In genomic region chr20:3616250-3616649, GRCh38 we compare ENCODE assay signal across 15 cellular contexts. TPM values are rescaled to one million over a fixed set of nuclear protein-coding genes. Genes with fewer than 3 reads are reported as not detected.
DNase-seq lines count a peak whose midpoint lies in the region; ATAC-seq and TF ChIP-seq lines count a peak whose summit lies in the region.
"Had no signal": no experiment of that assay in that cellular context is flagged by ENCODE, and none has a peak within 500 bp of the region (broad histone marks: within the 10 kb centered on the region; RNA-seq: fewer than 3 reads in every experiment).

No MANE protein-coding gene starts in this region.

- peaks cover 5% of the 10 kb centered on the region for H3K9me3 Mint-ChIP-seq in glutamatergic neuron (ENCODE audit: unreplicated experiment)
- no peaks in the 10 kb centered on the region for H3K9me3 Mint-ChIP-seq in neural progenitor cell
- H3K9me3 Mint-ChIP-seq in activated T-helper 2 cell treated with anti-CD3 and anti-CD28 coated beads, Interferon-gamma antibody, Interleukin-2, Interleukin-4, amounts not matched to agents 10 μg/mL and 5 μg/mL and 100 μg/mL, durations not matched to agents 14 hours and 24 hours and 36 hours: no peaks in the 10 kb centered on the region
- H3K9me3 Mint-ChIP-seq: activated CD4-positive, alpha-beta T cell treated with anti-CD3 and anti-CD28 coated beads, Interleukin-2, amount 10 ng/mL, durations not matched to agents 24 days and 14 days had no signal

- peaks cover 2% of the 10 kb centered on the region for H3K27me3 Mint-ChIP-seq in glutamatergic neuron (ENCODE audit: unreplicated experiment)
- peaks cover 2% of the 10 kb centered on the region for H3K27me3 Mint-ChIP-seq in neural progenitor cell (ENCODE audit: insufficient read depth, low read depth)
- no peaks in the 10 kb centered on the region for H3K27me3 Mint-ChIP-seq in activated T-helper 2 cell treated with anti-CD3 and anti-CD28 coated beads, Interferon-gamma antibody, Interleukin-2, Interleukin-4, amounts not matched to agents 10 μg/mL and 5 μg/mL and 100 μg/mL, durations not matched to agents 14 hours and 24 hours and 36 hours (ENCODE audit: low read depth)
- H3K27me3 Mint-ChIP-seq: activated CD4-positive, alpha-beta T cell treated with anti-CD3 and anti-CD28 coated beads, Interleukin-2, amount 10 ng/mL, durations not matched to agents 24 days and 14 days had no signal

- peaks cover 20% of the 10 kb centered on the region for H3K4me1 ChIP-seq in neural progenitor cell
- H3K4me1 ChIP-seq: colonic mucosa, uterus had no signal

- no peak overlapping the region for H3K4me3 ChIP-seq in MG63
- no peak overlapping the region for H3K4me3 ChIP-seq in neural progenitor cell
- H3K4me3 ChIP-seq: colonic mucosa, smooth muscle cell, uterus had no signal

- H3K36me3 Mint-ChIP-seq in glutamatergic neuron (ENCODE audit: unreplicated experiment) (peaks cover 4% of the 10 kb centered on the region), neural progenitor cell (peaks cover 3% of the 10 kb centered on the region)
- no peaks in the 10 kb centered on the region for H3K36me3 Mint-ChIP-seq in activated T-helper 2 cell treated with anti-CD3 and anti-CD28 coated beads, Interferon-gamma antibody, Interleukin-2, Interleukin-4, amounts not matched to agents 10 μg/mL and 5 μg/mL and 100 μg/mL, durations not matched to agents 14 hours and 24 hours and 36 hours (ENCODE audit: low read depth)

- no peak overlapping the region for H3K27ac ChIP-seq in neural progenitor cell
- H3K27ac ChIP-seq: colonic mucosa, uterus had no signal

- intact Hi-C loops in activated T-helper 2 cell treated with anti-CD3 and anti-CD28 coated beads, Interferon-gamma antibody, Interleukin-2, Interleukin-4, amounts not matched to agents 10 μg/mL and 5 μg/mL and 100 μg/mL, durations not matched to agents 14 hours and 24 hours and 36 hours (cut with micrococcal nuclease): no loop called here

- H3K79me2 ChIP-seq in neural progenitor cell (ENCODE audit: low read depth): no peaks in the 10 kb centered on the region

- H3K27ac Mint-ChIP-seq in glutamatergic neuron (ENCODE audit: unreplicated experiment): peak overlapping the region; percentile 13
- H3K27ac Mint-ChIP-seq in neural progenitor cell: no peak overlapping the region
- no peak overlapping the region for H3K27ac Mint-ChIP-seq in activated T-helper 2 cell treated with anti-CD3 and anti-CD28 coated beads, Interferon-gamma antibody, Interleukin-2, Interleukin-4, amounts not matched to agents 10 μg/mL and 5 μg/mL and 100 μg/mL, durations not matched to agents 14 hours and 24 hours and 36 hours
- H3K27ac Mint-ChIP-seq: activated CD4-positive, alpha-beta T cell treated with anti-CD3 and anti-CD28 coated beads, Interleukin-2, amount 10 ng/mL, durations not matched to agents 24 days and 14 days had no signal

- DNase-seq in Daoy (ENCODE audit: low read depth) (peak; percentile 28), MG63 (peak; percentile 38), glutamatergic neuron (no peak), neural progenitor cell (ENCODE audit: low spot score) (peak; percentile 3)
- no peak for DNase-seq in activated T-helper 2 cell treated with anti-CD3 and anti-CD28 coated beads, Interferon-gamma antibody, Interleukin-2, Interleukin-4, amounts not matched to agents 10 μg/mL and 5 μg/mL and 100 μg/mL, durations not matched to agents 14 hours and 24 hours and 36 hours (ENCODE audit: low spot score)
- no peak for DNase-seq in stimulated activated CD4-positive, alpha-beta T cell treated with anti-CD3 and anti-CD28 coated beads, Interleukin-4, amount 100 ng/mL, for 4 hours
- DNase-seq: activated CD4-positive, alpha-beta T cell treated with anti-CD3 and anti-CD28 coated beads, Interleukin-2, amount 10 ng/mL, durations not matched to agents 24 days and 14 days; activated gamma-delta T cell treated with Interleukin-2 at 50 U/mL for 16 hours; colonic mucosa; head of caudate nucleus; SW 1271; uterus had no signal

- no peaks in the 10 kb centered on the region for H4K20me1 ChIP-seq in neural progenitor cell (ENCODE audit: low read depth)

- H3K9me3 ChIP-seq in MG63 (no peaks in the 10 kb centered on the region), neural progenitor cell (ENCODE audit: low read depth) (no peaks in the 10 kb centered on the region)
- H3K9me3 ChIP-seq: colonic mucosa, uterus had no signal

- peaks cover 19% of the 10 kb centered on the region for H3F3A ChIP-seq in neural progenitor cell (ENCODE audit: low read depth)

- H3K9ac ChIP-seq in neural progenitor cell: no peak overlapping the region

- H3K4me1 Mint-ChIP-seq in glutamatergic neuron (ENCODE audit: low read depth, unreplicated experiment) (peaks cover 15% of the 10 kb centered on the region), neural progenitor cell (peaks cover 13% of the 10 kb centered on the region)
- H3K4me1 Mint-ChIP-seq in activated T-helper 2 cell treated with anti-CD3 and anti-CD28 coated beads, Interferon-gamma antibody, Interleukin-2, Interleukin-4, amounts not matched to agents 10 μg/mL and 5 μg/mL and 100 μg/mL, durations not matched to agents 14 hours and 24 hours and 36 hours (ENCODE audit: low read depth): no peaks in the 10 kb centered on the region
- H3K4me1 Mint-ChIP-seq: activated CD4-positive, alpha-beta T cell treated with anti-CD3 and anti-CD28 coated beads, Interleukin-2, amount 10 ng/mL, durations not matched to agents 24 days and 14 days had no signal

- TF ChIP-seq CTCF in glutamatergic neuron (IDR thresholded peaks at IDR 0.05; ENCODE audit: partially characterized antibody, unreplicated experiment) (no peak), neural progenitor cell (IDR thresholded peaks at IDR 0.05) (no peak)

- no peak for ATAC-seq in GM21723 (IDR thresholded peaks at IDR 0.05; ENCODE audit: unreplicated experiment)
- ATAC-seq in GM19455 (IDR thresholded peaks at IDR 0.05; ENCODE audit: unreplicated experiment): no peak

- H3K4me2 ChIP-seq in neural progenitor cell: no peak overlapping the region
- H3K4me2 ChIP-seq: smooth muscle cell had no signal

- H3K27me3 ChIP-seq in MG63 (no peaks in the 10 kb centered on the region), neural progenitor cell (no peaks in the 10 kb centered on the region)
- H3K27me3 ChIP-seq: colonic mucosa, uterus had no signal

- H3K36me3 ChIP-seq in MG63 (no peaks in the 10 kb centered on the region), neural progenitor cell (no peaks in the 10 kb centered on the region)
- H3K36me3 ChIP-seq: colonic mucosa, uterus had no signal

- H3K4me3 Mint-ChIP-seq in glutamatergic neuron (ENCODE audit: unreplicated experiment) (no peak overlapping the region), neural progenitor cell (no peak overlapping the region)
- H3K4me3 Mint-ChIP-seq in activated T-helper 2 cell treated with anti-CD3 and anti-CD28 coated beads, Interferon-gamma antibody, Interleukin-2, Interleukin-4, amounts not matched to agents 10 μg/mL and 5 μg/mL and 100 μg/mL, durations not matched to agents 14 hours and 24 hours and 36 hours (ENCODE audit: low read depth): no peak overlapping the region
- H3K4me3 Mint-ChIP-seq: activated CD4-positive, alpha-beta T cell treated with anti-CD3 and anti-CD28 coated beads, Interleukin-2, amount 10 ng/mL, durations not matched to agents 24 days and 14 days had no signal

- no peak overlapping the region for H2AFZ ChIP-seq in neural progenitor cell (replicated peaks)

RNA-seq across cellular contexts. Expression of gene GFRA4, which starts 46.9 kb away (rescaled TPM):
- total RNA-seq in Daoy (2014; rRNA removed; shearing (Covaris generic)): not detected in 2 replicates
- not detected in 2 replicates for total RNA-seq in MG63 (2014; rRNA removed; shearing (Covaris generic); ENCODE audit: low replicate concordance)
- total RNA-seq in glutamatergic neuron (ENCODE audit: unreplicated experiment) (not detected), neural progenitor cell (ENCODE audit: low replicate concordance) (not detected in 2 replicates)
- total RNA-seq in activated T-helper 2 cell treated with anti-CD3 and anti-CD28 coated beads, Interferon-gamma antibody, Interleukin-2, Interleukin-4, amounts not matched to agents 10 μg/mL and 5 μg/mL and 100 μg/mL, durations not matched to agents 14 hours and 24 hours and 36 hours: not detected in 2 replicates
- total RNA-seq: activated CD4-positive, alpha-beta T cell treated with anti-CD3 and anti-CD28 coated beads, Interleukin-2, amount 10 ng/mL, durations not matched to agents 24 days and 14 days; colonic mucosa; smooth muscle cell; uterus had no signal

Comparison
In these comparisons a context has a peak if more than half of its experiments do, and no peak if none do; other contexts are left out.
1. DNase-seq: peak in Daoy (single experiment), MG63 (single experiment) and neural progenitor cell (single experiment); none in glutamatergic neuron (single experiment), activated T-helper 2 cell treated with anti-CD3 and anti-CD28 coated beads, Interferon-gamma antibody, Interleukin-2, Interleukin-4, amounts not matched to agents 10 μg/mL and 5 μg/mL and 100 μg/mL, durations not matched to agents 14 hours and 24 hours and 36 hours (single experiment) and stimulated activated CD4-positive, alpha-beta T cell treated with anti-CD3 and anti-CD28 coated beads, Interleukin-4, amount 100 ng/mL, for 4 hours (0 of 2).